Comparison of ENCODE assay signal across 29 cellular contexts in the genomic region with DNA sequence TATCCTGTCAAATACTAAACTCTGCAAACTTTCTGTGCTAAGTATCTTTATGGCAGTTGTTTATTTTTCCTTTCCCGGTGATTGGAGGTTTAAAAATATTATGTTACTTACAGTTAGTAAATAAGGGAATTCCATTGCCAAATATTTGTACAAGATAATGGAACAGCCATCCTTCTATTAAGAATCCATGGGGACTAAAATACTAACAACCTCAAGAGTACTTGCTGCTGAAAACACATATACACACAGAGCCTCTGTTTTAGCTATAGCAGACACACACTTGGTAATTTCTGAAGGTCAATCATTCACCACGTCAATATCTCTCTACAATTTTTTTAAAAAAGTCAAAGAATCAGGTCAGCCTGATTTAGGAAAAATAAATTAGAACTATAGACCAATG. TPM values are rescaled to one million over a fixed set of nuclear protein-coding genes. Genes with fewer than 3 reads are reported as not detected.
"Had no signal": no experiment of that assay in that cellular context is flagged by ENCODE, and none has a peak within 500 bp of the region (broad histone marks: within the 10 kb centered on the region; RNA-seq: fewer than 3 reads in every experiment).

No MANE protein-coding gene starts in this region.

- H3K36me3 Mint-ChIP-seq: activated CD4-positive, alpha-beta memory T cell treated with anti-CD3 and anti-CD28 coated beads for 36 hours; activated naive CD4-positive, alpha-beta T cell treated with anti-CD3 and anti-CD28 coated beads, Interleukin-2, amount 50 U/mL, for 24 hours; naive thymus-derived CD8-positive, alpha-beta T cell; stimulated activated memory B cell treated with anti-CD40 and anti-IgM and Interleukin-4, amounts not matched to agents 10 μg/mL and 1 μg/mL and 100 μg/mL, for 72 hours had no signal

- H3K9me3 Mint-ChIP-seq: activated CD4-positive, alpha-beta T cell treated with anti-CD3 and anti-CD28 coated beads, Interleukin-2, amount 10 ng/mL, durations not matched to agents 24 days and 14 days; activated naive CD4-positive, alpha-beta T cell treated with anti-CD3 and anti-CD28 coated beads, Interleukin-2, amount 50 U/mL, for 24 hours; activated naive CD8-positive, alpha-beta T cell treated with anti-CD3 and anti-CD28 coated beads, Interleukin-2, amount 50 U/mL, for 24 hours; activated T-cell treated with anti-CD3 and anti-CD28 coated beads, Interleukin-2, amount 50 U/mL, for 4 hours; activated T-helper 2 cell treated with anti-CD3 and anti-CD28 coated beads, Interferon-gamma antibody, Interleukin-2, Interleukin-4, amounts not matched to agents 10 μg/mL and 5 μg/mL and 100 μg/mL, durations not matched to agents 14 hours and 24 hours and 36 hours; stimulated activated naive CD8-positive, alpha-beta T cell treated with anti-CD3 and anti-CD28 coated beads, Interleukin-15, amount 100 ng/mL, for 72 hours had no signal

- H3K27me3 Mint-ChIP-seq: type B pancreatic cell had no signal

- H3K4me1 ChIP-seq: colonic mucosa, psoas muscle, uterus had no signal

- H3K4me3 ChIP-seq: colonic mucosa, pancreas, psoas muscle, smooth muscle cell, uterus had no signal

- DNase-seq: activated CD4-positive, alpha-beta memory T cell treated with anti-CD3 and anti-CD28 coated beads for 36 hours; activated CD4-positive, alpha-beta T cell treated with anti-CD3 and anti-CD28 coated beads, Interleukin-2, amount 10 ng/mL, durations not matched to agents 24 days and 14 days; activated CD4-positive, CD25-positive, alpha-beta regulatory T cell treated with anti-CD3 and anti-CD28 coated beads, Interleukin-2, amount 50 U/mL, for 72 hours; activated naive CD8-positive, alpha-beta T cell treated with anti-CD3 and anti-CD28 coated beads, Interleukin-2, amount 50 U/mL, for 24 hours; activated T-cell treated with anti-CD3 and anti-CD28 coated beads, Interleukin-2, amount 50 U/mL, for 4 hours; cerebellar nuclear complex; colonic mucosa; effector CD8-positive, alpha-beta T cell; head of caudate nucleus; hippocampal formation; kidney; left colon; naive thymus-derived CD8-positive, alpha-beta T cell; nucleus accumbens; pancreas; psoas muscle; stimulated activated CD4-positive, alpha-beta T cell treated with anti-CD3 and anti-CD28 coated beads, Interleukin-1b, Interleukin-23, amount 100 ng/mL, for 48 hours; stimulated activated CD4-positive, alpha-beta T cell treated with anti-CD3 and anti-CD28 coated beads, Interleukin-4, amount 100 ng/mL, for 4 hours; stimulated activated CD8-positive, alpha-beta memory T cell treated with anti-CD3 and anti-CD28 coated beads, Interleukin-4, amount 100 ng/mL, for 48 hours; stimulated activated naive CD8-positive, alpha-beta T cell treated with anti-CD3 and anti-CD28 coated beads, Interleukin-15, amount 100 ng/mL, for 72 hours; substantia nigra; T1000; uterus had no signal

- H3K4me3 Mint-ChIP-seq: activated CD4-positive, alpha-beta memory T cell treated with anti-CD3 and anti-CD28 coated beads for 36 hours; activated CD4-positive, alpha-beta T cell treated with anti-CD3 and anti-CD28 coated beads, Interleukin-2, amount 10 ng/mL, durations not matched to agents 24 days and 14 days; activated naive CD4-positive, alpha-beta T cell treated with anti-CD3 and anti-CD28 coated beads, Interleukin-2, amount 50 U/mL, for 24 hours; activated naive CD8-positive, alpha-beta T cell treated with anti-CD3 and anti-CD28 coated beads, Interleukin-2, amount 50 U/mL, for 24 hours; activated T-cell treated with anti-CD3 and anti-CD28 coated beads, Interleukin-2, amount 50 U/mL, for 4 hours; naive thymus-derived CD8-positive, alpha-beta T cell; neural crest cell; stimulated activated memory B cell treated with anti-CD40 and anti-IgM and Interleukin-4, amounts not matched to agents 10 μg/mL and 1 μg/mL and 100 μg/mL, for 72 hours; stimulated activated naive CD8-positive, alpha-beta T cell treated with anti-CD3 and anti-CD28 coated beads, Interleukin-15, amount 100 ng/mL, for 72 hours; type B pancreatic cell had no signal

- H3K27ac ChIP-seq: colonic mucosa, pancreas, psoas muscle, uterus had no signal

- ATAC-seq: activated naive CD8-positive, alpha-beta T cell treated with anti-CD3 and anti-CD28 coated beads, Interleukin-2, amount 50 U/mL, for 24 hours; activated T-cell treated with anti-CD3 and anti-CD28 coated beads, Interleukin-2, amount 50 U/mL, for 4 hours; left colon; naive thymus-derived CD8-positive, alpha-beta T cell; psoas muscle; stimulated activated memory B cell treated with anti-CD40 and anti-IgM and Interleukin-4, amounts not matched to agents 10 μg/mL and 1 μg/mL and 100 μg/mL, for 72 hours; stimulated activated naive CD8-positive, alpha-beta T cell treated with anti-CD3 and anti-CD28 coated beads, Interleukin-15, amount 100 ng/mL, for 72 hours had no signal

- H3K27ac Mint-ChIP-seq: activated CD4-positive, alpha-beta memory T cell treated with anti-CD3 and anti-CD28 coated beads for 36 hours; activated CD4-positive, alpha-beta T cell treated with anti-CD3 and anti-CD28 coated beads, Interleukin-2, amount 10 ng/mL, durations not matched to agents 24 days and 14 days; activated naive CD4-positive, alpha-beta T cell treated with anti-CD3 and anti-CD28 coated beads, Interleukin-2, amount 50 U/mL, for 24 hours; activated naive CD8-positive, alpha-beta T cell treated with anti-CD3 and anti-CD28 coated beads, Interleukin-2, amount 50 U/mL, for 24 hours; activated T-helper 2 cell treated with anti-CD3 and anti-CD28 coated beads, Interferon-gamma antibody, Interleukin-2, Interleukin-4, amounts not matched to agents 10 μg/mL and 5 μg/mL and 100 μg/mL, durations not matched to agents 14 hours and 24 hours and 36 hours; stimulated activated memory B cell treated with anti-CD40 and anti-IgM and Interleukin-4, amounts not matched to agents 10 μg/mL and 1 μg/mL and 100 μg/mL, for 72 hours; stimulated activated naive CD8-positive, alpha-beta T cell treated with anti-CD3 and anti-CD28 coated beads, Interleukin-15, amount 100 ng/mL, for 72 hours; type B pancreatic cell had no signal

- H3K27me3 ChIP-seq: colonic mucosa, pancreas, uterus had no signal

- H3K9me3 ChIP-seq: colonic mucosa, pancreas, uterus had no signal

- H3K4me1 Mint-ChIP-seq: activated CD4-positive, alpha-beta T cell treated with anti-CD3 and anti-CD28 coated beads, Interleukin-2, amount 10 ng/mL, durations not matched to agents 24 days and 14 days; activated naive CD4-positive, alpha-beta T cell treated with anti-CD3 and anti-CD28 coated beads, Interleukin-2, amount 50 U/mL, for 24 hours; activated naive CD8-positive, alpha-beta T cell treated with anti-CD3 and anti-CD28 coated beads, Interleukin-2, amount 50 U/mL, for 24 hours; naive thymus-derived CD8-positive, alpha-beta T cell; neural crest cell; stimulated activated memory B cell treated with anti-CD40 and anti-IgM and Interleukin-4, amounts not matched to agents 10 μg/mL and 1 μg/mL and 100 μg/mL, for 72 hours; stimulated activated naive CD8-positive, alpha-beta T cell treated with anti-CD3 and anti-CD28 coated beads, Interleukin-15, amount 100 ng/mL, for 72 hours had no signal

- H3K4me2 ChIP-seq: smooth muscle cell had no signal

- H3K36me3 ChIP-seq: colonic mucosa, pancreas, uterus had no signal

RNA-seq across cellular contexts. Expression of a gene that starts 32.4 kb away (rescaled TPM):
- total RNA-seq: activated CD4-positive, alpha-beta memory T cell treated with anti-CD3 and anti-CD28 coated beads for 36 hours; activated CD4-positive, alpha-beta T cell treated with anti-CD3 and anti-CD28 coated beads, Interleukin-2, amount 10 ng/mL, durations not matched to agents 24 days and 14 days; activated T-helper 2 cell treated with anti-CD3 and anti-CD28 coated beads, Interferon-gamma antibody, Interleukin-2, Interleukin-4, amounts not matched to agents 10 μg/mL and 5 μg/mL and 100 μg/mL, durations not matched to agents 14 hours and 24 hours and 36 hours; naive thymus-derived CD8-positive, alpha-beta T cell had no signal
- polyA plus RNA-seq: naive thymus-derived CD8-positive, alpha-beta T cell had no signal
